20 cellular contexts compared by ENCODE assay signal in the genomic region with DNA sequence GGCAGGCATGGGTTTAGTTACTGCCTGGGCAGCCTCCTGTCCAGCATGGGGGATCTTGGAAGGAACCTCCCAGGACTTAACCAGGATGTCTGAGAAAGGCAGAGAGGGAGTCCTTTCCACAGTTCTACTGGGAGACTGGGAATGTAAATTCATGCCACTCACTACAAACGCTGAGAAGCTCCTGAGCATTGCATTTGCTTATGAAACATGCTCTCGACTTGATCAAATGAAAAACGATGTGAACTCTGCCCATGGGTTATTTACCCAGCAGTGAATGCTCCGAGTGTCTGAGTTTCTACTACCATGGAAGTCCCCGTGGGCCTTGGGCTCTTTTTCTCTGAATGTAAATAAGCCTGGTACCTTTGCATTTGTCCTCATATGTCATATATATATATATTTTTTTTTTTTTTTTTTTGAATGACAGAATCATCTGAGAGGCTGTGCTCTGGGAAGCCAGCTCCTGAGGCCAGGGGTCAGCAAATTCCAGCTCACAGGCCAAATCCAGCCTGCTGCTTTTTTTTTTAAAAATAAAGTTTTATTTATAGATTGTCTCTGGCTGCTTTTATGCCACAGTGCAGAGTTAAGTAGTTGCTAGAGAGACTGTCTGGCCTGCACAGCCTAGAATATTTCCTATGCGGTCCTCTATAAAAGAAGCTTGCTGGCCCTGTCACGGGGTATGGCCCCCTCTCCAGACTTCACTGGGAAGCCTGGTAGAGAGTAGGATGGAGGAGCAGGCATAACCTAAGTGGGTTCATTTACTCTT. TPM values are rescaled to one million over a fixed set of nuclear protein-coding genes. Genes with fewer than 3 reads are reported as not detected.
"Had no signal": no experiment of that assay in that cellular context is flagged by ENCODE, and none has a peak within 500 bp of the region (broad histone marks: within the 10 kb centered on the region; RNA-seq: fewer than 3 reads in every experiment).

No MANE protein-coding gene starts in this region.

- H3K9me3 Mint-ChIP-seq: activated B cell treated with CpG ODN at 0.5 μM for 24 hours; activated CD8-positive, alpha-beta T cell treated with anti-CD3 and anti-CD28 coated beads for 36 hours; activated naive CD8-positive, alpha-beta T cell treated with anti-CD3 and anti-CD28 coated beads for 36 hours; memory B cell; natural killer cell had no signal

- H3K9me3 ChIP-seq: body of pancreas, esophagus squamous epithelium, neutrophil, upper lobe of right lung had no signal

- H3K9ac ChIP-seq: parathyroid adenoma had no signal

- H3K4me1 ChIP-seq: upper lobe of right lung had no signal

- H3K36me3 Mint-ChIP-seq: activated naive CD8-positive, alpha-beta T cell treated with anti-CD3 and anti-CD28 coated beads for 36 hours; natural killer cell had no signal

- H2AFZ ChIP-seq: parathyroid adenoma had no signal

- H3K27ac ChIP-seq: body of pancreas, coronary artery, neutrophil, parathyroid adenoma, upper lobe of right lung had no signal

- H3K4me3 Mint-ChIP-seq: activated B cell treated with CpG ODN at 0.5 μM for 24 hours; activated CD8-positive, alpha-beta T cell treated with anti-CD3 and anti-CD28 coated beads for 36 hours; activated naive CD8-positive, alpha-beta T cell treated with anti-CD3 and anti-CD28 coated beads for 36 hours; memory B cell; natural killer cell; T-helper 17 cell had no signal

- ATAC-seq: activated CD8-positive, alpha-beta T cell treated with anti-CD3 and anti-CD28 coated beads for 36 hours; natural killer cell; stimulated activated naive CD8-positive, alpha-beta T cell treated with anti-CD3 and anti-CD28 coated beads, Interleukin-15, Interleukin-2, amounts not matched to agents 100 U/mL and 50 U/mL, for 24 hours; T-helper 17 cell had no signal

- H3K36me3 ChIP-seq: esophagus squamous epithelium, neutrophil, upper lobe of right lung had no signal

- H3K27ac Mint-ChIP-seq: activated B cell treated with CpG ODN at 0.5 μM for 24 hours; activated CD8-positive, alpha-beta T cell treated with anti-CD3 and anti-CD28 coated beads for 36 hours; activated naive CD8-positive, alpha-beta T cell treated with anti-CD3 and anti-CD28 coated beads for 36 hours; memory B cell; natural killer cell; T-helper 17 cell had no signal

- DNase-seq: activated B cell treated with CpG ODN at 0.5 μM for 24 hours; activated CD4-positive, alpha-beta T cell treated with anti-CD3 and anti-CD28 coated beads for 48 hours; activated CD8-positive, alpha-beta memory T cell treated with anti-CD3 and anti-CD28 coated beads, Interleukin-2, amount 50 U/mL, for 4 hours; activated CD8-positive, alpha-beta T cell treated with anti-CD3 and anti-CD28 coated beads for 36 hours; activated gamma-delta T cell treated with Interleukin-2 at 50 U/mL for 16 hours; activated naive CD8-positive, alpha-beta T cell treated with anti-CD3 and anti-CD28 coated beads for 36 hours; activated T-cell treated with anti-CD3 and anti-CD28 coated beads, Interleukin-2, amount 50 U/mL, for 48 hours; body of pancreas; esophagus squamous epithelium; natural killer cell; stimulated activated CD4-positive, alpha-beta T cell treated with anti-CD3 and anti-CD28 coated beads, Interleukin-4, amount 100 ng/mL, for 4 hours; stimulated activated CD8-positive, alpha-beta memory T cell treated with anti-CD3 and anti-CD28 coated beads, Interleukin-4, amount 100 ng/mL, for 48 hours; stimulated activated naive CD8-positive, alpha-beta T cell treated with anti-CD3 and anti-CD28 coated beads, Interleukin-15, Interleukin-2, amounts not matched to agents 100 U/mL and 50 U/mL, for 24 hours; T-helper 17 cell; upper lobe of right lung had no signal

- H3K27me3 ChIP-seq: body of pancreas, esophagus squamous epithelium, neutrophil, upper lobe of right lung had no signal

- H3K79me2 ChIP-seq: parathyroid adenoma had no signal

- H3K4me2 ChIP-seq: smooth muscle cell had no signal

- H3K4me1 Mint-ChIP-seq: activated B cell treated with CpG ODN at 0.5 μM for 24 hours; activated naive CD8-positive, alpha-beta T cell treated with anti-CD3 and anti-CD28 coated beads for 36 hours; natural killer cell; T-helper 17 cell had no signal

- H3K4me3 ChIP-seq: body of pancreas, coronary artery, esophagus squamous epithelium, smooth muscle cell, upper lobe of right lung had no signal

- H3K27me3 Mint-ChIP-seq: activated CD8-positive, alpha-beta T cell treated with anti-CD3 and anti-CD28 coated beads for 36 hours; activated naive CD8-positive, alpha-beta T cell treated with anti-CD3 and anti-CD28 coated beads for 36 hours had no signal

RNA-seq across cellular contexts. Expression of gene RAPGEF5, which starts 21.4 kb away (rescaled TPM):
- polyA plus RNA-seq: smooth muscle cell had no signal
